In genomic region chr18:9714832-9715343, GRCh38 we compare ENCODE assay signal across 18 cellular contexts. TPM values are rescaled to one million over a fixed set of nuclear protein-coding genes. Genes with fewer than 3 reads are reported as not detected.
DNase-seq lines count a peak whose midpoint lies in the region; ATAC-seq and TF ChIP-seq lines count a peak whose summit lies in the region.
"Had no signal": no experiment of that assay in that cellular context is flagged by ENCODE, and none has a peak within 500 bp of the region (broad histone marks: within the 10 kb centered on the region; RNA-seq: fewer than 3 reads in every experiment).

No MANE protein-coding gene starts in this region.

- POLR2A ChIA-PET in Panc1 (lab: Charles Lee) = no interaction called here

- peaks cover 19% of the 10 kb centered on the region for H3K4me1 Mint-ChIP-seq in Calu3 (ENCODE audit: low read depth, unreplicated experiment)

- H3K27ac ChIP-seq in Panc1 (ENCODE audit: low read length) (peak overlapping the region; percentile 31; the same call in 1 of the 2 replicates), coronary artery (no peak overlapping the region), neutrophil (peak overlapping the region; percentile 97)
- H3K27ac ChIP-seq: GM23248 had no signal

- no peaks in the 10 kb centered on the region for H3K9me3 Mint-ChIP-seq in Calu3 (ENCODE audit: low read depth, unreplicated experiment)
- H3K9me3 Mint-ChIP-seq: CD4-positive, alpha-beta T cell had no signal

- H3K27me3 ChIP-seq in Panc1 (ENCODE audit: control insufficient read depth, insufficient read depth, low read length) (no peaks in the 10 kb centered on the region), neutrophil (no peaks in the 10 kb centered on the region)

- peak; percentile 37 for ATAC-seq in Panc1
- ATAC-seq: HCT116, PC-3 had no signal

- intact Hi-C loops in Panc1 (cut with micrococcal nuclease; ENCODE audit: unreplicated experiment) = loop anchor here (10.0 kb wide), 1 partner anchor 60 kb away; no protein-coding TSS in a partner anchor
- intact Hi-C loops in Calu3 (cut with micrococcal nuclease; ENCODE audit: unreplicated experiment) = no loop called here

- no peaks in the 10 kb centered on the region for H3K36me3 Mint-ChIP-seq in Calu3 (ENCODE audit: insufficient read depth, unreplicated experiment)

- BruUV-seq in Panc1 (replicated peaks; lab: Mats Ljungman, UMichigan) = no TSS peak
- no TSS peak for BruUV-seq in Calu3 (replicated peaks; lab: Mats Ljungman, UMichigan)

- DNase-seq in Panc1 (ENCODE audit: low read depth, low spot score) (no peak), coronary artery (ENCODE audit: low spot score) (peak; percentile 54), NCI-H187 (lab: John Stamatoyannopoulos, UW) (no peak), dedifferentiated amniotic fluid mesenchymal stem cell (ENCODE audit: extremely low spot score) (no peak), Calu3 (no peak), OCI-M2 (lab: John Stamatoyannopoulos, UW; ENCODE audit: unreplicated experiment) (no peak)
- DNase-seq: CD4-positive, alpha-beta T cell; DMS53; GM23248; KG1; NCI-H1436; NCI-H2029 treated with DMSO at 0.1 percent for 48 hours; NCI-H2171 treated with DMSO at 0.1 percent for 48 hours; NCI-H446 treated with DMSO at 0.1 percent for 48 hours; NCI-H748 treated with DMSO at 0.1 percent for 48 hours; PC-3 had no signal

- TF ChIP-seq CTCF in Panc1 (IDR thresholded peaks at IDR 0.05) = no peak
- TF ChIP-seq CTCF in coronary artery (IDR thresholded peaks at IDR 0.05) = no peak
- no peak for TF ChIP-seq CTCF in neutrophil (IDR thresholded peaks at IDR 0.05)
- no peak for TF ChIP-seq CTCF in Calu3 (IDR thresholded peaks at IDR 0.05; ENCODE audit: unreplicated experiment)

- no peak overlapping the region for H3K27ac Mint-ChIP-seq in Calu3 (ENCODE audit: unreplicated experiment)
- H3K27ac Mint-ChIP-seq: CD4-positive, alpha-beta T cell had no signal

- CTCF ChIA-PET in Panc1 (lab: Charles Lee) = no interaction called here
- CTCF ChIA-PET in Calu3 (lab: Charles Lee) = interaction anchor here (0.8 kb wide), 1 partner anchor 19 kb away, joined by 3 read pairs; no protein-coding TSS in a partner anchor

- H3K4me1 ChIP-seq in Panc1 (ENCODE audit: control insufficient read depth, insufficient read depth, low read length) (peaks cover 84% of the 10 kb centered on the region), neutrophil (ENCODE audit: control insufficient read depth in 1 of 2, insufficient read depth in 1 of 2, low read depth in 1 of 2, low read length in 1 of 2) (peaks cover 66 to 73% of the 10 kb centered on the region in 2 experiments)

- H3K4me3 ChIP-seq in Panc1 (ENCODE audit: low read depth in 2 of 2, low read length in 2 of 2) = no peak overlapping the region
- no peak overlapping the region for H3K4me3 ChIP-seq in coronary artery
- no peak overlapping the region for H3K4me3 ChIP-seq in neutrophil (ENCODE audit: low read depth in 1 of 2, low read length in 1 of 2)
- H3K4me3 ChIP-seq: GM23248 had no signal

- in situ Hi-C loops in Panc1 (cut with HindIII; ENCODE audit: low pct_unique_long_range_greater_than_20kb, low sequenced_read_pairs) = no loop called here

- no peaks in the 10 kb centered on the region for H3K9me3 ChIP-seq in Panc1 (ENCODE audit: control insufficient read depth, insufficient read depth, low read depth, low read length)
- H3K9me3 ChIP-seq in neutrophil = no peaks in the 10 kb centered on the region

- peaks cover 56% of the 10 kb centered on the region for H3K27me3 Mint-ChIP-seq in Calu3 (ENCODE audit: unreplicated experiment)

- H3K4me3 Mint-ChIP-seq in Calu3 (ENCODE audit: low read depth, unreplicated experiment) = no peak overlapping the region
- H3K4me3 Mint-ChIP-seq: CD4-positive, alpha-beta T cell had no signal

- H3K36me3 ChIP-seq in Panc1 (ENCODE audit: control insufficient read depth, insufficient read depth, low read length) = no peaks in the 10 kb centered on the region
- H3K36me3 ChIP-seq in neutrophil = peaks cover 2% of the 10 kb centered on the region

RNA-seq across cellular contexts. Expression of gene RAB31, which starts 6.8 kb away (rescaled TPM):
- total RNA-seq in Panc1 (2021; ENCODE audit: unreplicated experiment) (118 TPM), Calu3 (2022) (1.9 and 2.3 TPM in 2 replicates)
- 112 TPM for polyA plus RNA-seq in Panc1 (2012; ENCODE audit: insufficient read length)

Comparison
In these comparisons a context has a peak if more than half of its experiments do, and no peak if none do; other contexts are left out.
1. H3K27ac ChIP-seq: peak in Panc1 (single experiment) and neutrophil (single experiment); none in coronary artery (0 of 2).
2. RNA of gene RAB31, which starts 6.8 kb away (total RNA-seq): 118 TPM in Panc1 (single experiment); 1.9 to 2.3 TPM in Calu3; every median in the first group is over 10 times any median in the second.